ENCODE assay signal across 10 cellular contexts in genomic region chr7:40700653-40701475, GRCh38.
DNase-seq lines count a peak whose midpoint lies in the region; ATAC-seq and TF ChIP-seq lines count a peak whose summit lies in the region.
"Had no signal": no experiment of that assay in that cellular context is flagged by ENCODE, and none has a peak within 500 bp of the region (broad histone marks: within the 10 kb centered on the region; RNA-seq: fewer than 3 reads in every experiment).

No MANE protein-coding gene starts in this region.

- DNase-seq in activated CD8-positive, alpha-beta memory T cell treated with anti-CD3 and anti-CD28 coated beads for 24 hours: peak; percentile 57
- DNase-seq in activated CD8-positive, alpha-beta memory T cell treated with anti-CD3 and anti-CD28 coated beads, Interleukin-2, amount 50 U/mL, for 4 hours: no peak
- DNase-seq in SW480 (ENCODE audit: low spot score): peak; percentile 100
- DNase-seq in endodermal cell: peak; percentile 57
- DNase-seq in GM13977 (ENCODE audit: low spot score): no peak
- DNase-seq in NCI-H2227 treated with DMSO at 0.1 percent for 48 hours (lab: John Stamatoyannopoulos, UW): no peak
- DNase-seq: effector CD8-positive, alpha-beta T cell; NCI-H1694 had no signal

- H3K27me3 ChIP-seq in endodermal cell (ENCODE audit: control insufficient read depth, insufficient read depth, low read length, poor library complexity, severe bottlenecking): no peaks in the 10 kb centered on the region

- H3K36me3 ChIP-seq in endodermal cell (ENCODE audit: control insufficient read depth, insufficient read depth, low read length): no peaks in the 10 kb centered on the region

- H3K4me3 ChIP-seq in endodermal cell (ENCODE audit: low read length): no peak overlapping the region

- H3K4me1 Mint-ChIP-seq in endodermal cell: peaks cover 3% of the 10 kb centered on the region
- H3K4me1 Mint-ChIP-seq in stimulated activated naive CD8-positive, alpha-beta T cell treated with anti-CD3 and anti-CD28 coated beads, Interleukin-15, Interleukin-2, amounts not matched to agents 100 ng/mL and 50 ng/mL, for 24 hours (ENCODE audit: low read depth): peaks cover 34% of the 10 kb centered on the region

- H3K27ac Mint-ChIP-seq in endodermal cell: no peak overlapping the region
- peak overlapping the region; percentile 81 for H3K27ac Mint-ChIP-seq in stimulated activated naive CD8-positive, alpha-beta T cell treated with anti-CD3 and anti-CD28 coated beads, Interleukin-15, Interleukin-2, amounts not matched to agents 100 ng/mL and 50 ng/mL, for 24 hours

- H3K4me3 Mint-ChIP-seq in endodermal cell: no peak overlapping the region
- H3K4me3 Mint-ChIP-seq in stimulated activated naive CD8-positive, alpha-beta T cell treated with anti-CD3 and anti-CD28 coated beads, Interleukin-15, Interleukin-2, amounts not matched to agents 100 ng/mL and 50 ng/mL, for 24 hours: peak overlapping the region; percentile 55

- no peaks in the 10 kb centered on the region for H3K36me3 Mint-ChIP-seq in endodermal cell (ENCODE audit: low read depth)
- no peaks in the 10 kb centered on the region for H3K36me3 Mint-ChIP-seq in stimulated activated naive CD8-positive, alpha-beta T cell treated with anti-CD3 and anti-CD28 coated beads, Interleukin-15, Interleukin-2, amounts not matched to agents 100 ng/mL and 50 ng/mL, for 24 hours (ENCODE audit: low read depth)

- H3K27ac ChIP-seq in endodermal cell (ENCODE audit: low read depth, low read length): no peak overlapping the region

- 82 to 96% methylated on average over 5 to 9 of the region's 9 CpGs for WGBS in endodermal cell (ENCODE audit: insufficient coverage in 1 of 2, insufficient read length in 1 of 2), 2 experiments

- H3K4me1 ChIP-seq in endodermal cell (ENCODE audit: control insufficient read depth, insufficient read depth, low read length): no peaks in the 10 kb centered on the region

- no peaks in the 10 kb centered on the region for H3K27me3 Mint-ChIP-seq in endodermal cell (ENCODE audit: insufficient read depth)
- H3K27me3 Mint-ChIP-seq in stimulated activated naive CD8-positive, alpha-beta T cell treated with anti-CD3 and anti-CD28 coated beads, Interleukin-15, Interleukin-2, amounts not matched to agents 100 ng/mL and 50 ng/mL, for 24 hours: no peaks in the 10 kb centered on the region

- in situ Hi-C loops in GM13977 (cut with MboI; ENCODE audit: low pct_unique_long_range_greater_than_20kb, low sequenced_read_pairs, unreplicated experiment): no loop called here

- peak; percentile 64 for TF ChIP-seq CTCF in endodermal cell (conservative IDR thresholded peaks at IDR 0.05)
- TF ChIP-seq CTCF in GM13977 (IDR thresholded peaks at IDR 0.05; ENCODE audit: extremely low read depth, insufficient read depth, missing control alignments): no peak

- no peaks in the 10 kb centered on the region for H3K9me3 Mint-ChIP-seq in endodermal cell
- H3K9me3 Mint-ChIP-seq in stimulated activated naive CD8-positive, alpha-beta T cell treated with anti-CD3 and anti-CD28 coated beads, Interleukin-15, Interleukin-2, amounts not matched to agents 100 ng/mL and 50 ng/mL, for 24 hours: peaks cover 4% of the 10 kb centered on the region

- H3K9ac ChIP-seq in endodermal cell (ENCODE audit: extremely low read depth, low read length, poor library complexity, severe bottlenecking): no peak overlapping the region

- no peak for ATAC-seq in HG03354 (IDR thresholded peaks at IDR 0.05; ENCODE audit: poor library complexity, severe bottlenecking, unreplicated experiment)

- no peaks in the 10 kb centered on the region for H3K9me3 ChIP-seq in endodermal cell (ENCODE audit: control insufficient read depth, low read length)

Comparison
In these comparisons a context has a peak if more than half of its experiments do, and no peak if none do; other contexts are left out.
1. DNase-seq: peak in activated CD8-positive, alpha-beta memory T cell treated with anti-CD3 and anti-CD28 coated beads for 24 hours (single experiment), SW480 (single experiment) and endodermal cell (single experiment); none in activated CD8-positive, alpha-beta memory T cell treated with anti-CD3 and anti-CD28 coated beads, Interleukin-2, amount 50 U/mL, for 4 hours (single experiment), GM13977 (single experiment) and NCI-H2227 treated with DMSO at 0.1 percent for 48 hours (single experiment).